8 cellular contexts compared by ENCODE assay signal in the genomic region with DNA sequence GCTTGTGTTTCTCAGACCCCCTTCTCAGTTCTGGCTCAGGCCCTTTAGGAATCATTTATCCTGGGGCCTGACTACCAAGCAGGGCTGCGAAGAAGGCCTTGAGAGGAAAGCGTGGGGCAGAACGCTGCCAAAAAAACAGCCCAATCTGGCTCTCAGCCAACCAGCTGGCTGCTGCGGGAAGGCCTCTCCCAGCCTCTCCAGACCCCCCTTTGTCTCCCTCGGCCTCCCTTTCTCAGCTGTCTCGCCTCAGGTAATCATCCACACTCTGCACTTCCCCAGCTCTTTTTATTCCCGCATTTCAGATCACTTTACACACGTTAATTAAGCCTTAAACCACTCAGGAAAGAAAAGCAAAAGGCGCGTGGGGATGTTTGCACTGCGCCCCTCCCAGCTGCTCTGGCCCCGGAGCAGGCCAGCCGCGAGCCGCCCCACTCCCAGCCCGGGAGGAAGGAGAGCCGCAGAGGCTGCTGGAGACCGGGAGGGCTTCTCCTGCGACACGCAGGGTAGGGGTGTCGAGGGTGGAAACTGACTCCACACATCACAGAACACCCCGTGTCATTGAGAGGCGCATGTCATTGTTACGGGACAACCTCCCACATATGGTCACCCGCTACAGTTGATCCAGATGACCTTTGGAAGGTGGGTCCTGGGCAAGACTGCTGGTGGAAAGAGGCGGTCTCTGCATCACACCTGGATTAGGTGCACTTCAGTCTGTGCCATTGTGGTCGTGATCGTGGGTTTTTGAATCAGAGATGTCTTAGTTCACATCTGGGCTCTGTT.
DNase-seq lines count a peak whose midpoint lies in the region; ATAC-seq and TF ChIP-seq lines count a peak whose summit lies in the region.

No MANE protein-coding gene starts in this region.

- no peaks in the 10 kb centered on the region for H3K9me3 ChIP-seq in sigmoid colon
- H3K9me3 ChIP-seq in breast epithelium = no peaks in the 10 kb centered on the region

- H3K36me3 ChIP-seq in sigmoid colon = no peaks in the 10 kb centered on the region
- H3K36me3 ChIP-seq in breast epithelium = no peaks in the 10 kb centered on the region

- peak overlapping the region; percentile 87 for H3K27ac Mint-ChIP-seq in T-helper 1 cell treated with Interleukin-12 subunit alpha and Interleukin-12 subunit beta and Interleukin-4 antibody, amounts not matched to agents 30 μg/mL and 1 μg/mL, for 36 hours

- no peak overlapping the region for H3K4me3 Mint-ChIP-seq in T-helper 1 cell treated with Interleukin-12 subunit alpha and Interleukin-12 subunit beta and Interleukin-4 antibody, amounts not matched to agents 30 μg/mL and 1 μg/mL, for 36 hours

- H3K4me1 Mint-ChIP-seq in T-helper 1 cell treated with Interleukin-12 subunit alpha and Interleukin-12 subunit beta and Interleukin-4 antibody, amounts not matched to agents 30 μg/mL and 1 μg/mL, for 36 hours (ENCODE audit: low read depth) = peaks cover 54% of the 10 kb centered on the region

- DNase-seq in T-helper 1 cell = no peak
- DNase-seq in NCI-H446 (lab: John Stamatoyannopoulos, UW) = peak; percentile 52 to 86
- peak; percentile 22 for DNase-seq in fibroblast of the aortic adventitia (ENCODE audit: low read depth)
- DNase-seq in sigmoid colon = peak; percentile 74
- DNase-seq in breast epithelium (ENCODE audit: low spot score in 2 of 2) = no peak
- DNase-seq in UCSD-AML1 (lab: John Stamatoyannopoulos, UW; ENCODE audit: unreplicated experiment) = no peak

- WGBS in sigmoid colon, 2 donors = 31 to 64% methylated on average over 28 of the region's 28 CpGs

- no peak for TF ChIP-seq EP300 in sigmoid colon (IDR thresholded peaks at IDR 0.05)

- H3K27me3 ChIP-seq in sigmoid colon (no peaks in the 10 kb centered on the region), breast epithelium (no peaks in the 10 kb centered on the region)

- peaks cover 22% of the 10 kb centered on the region for H3K9me3 Mint-ChIP-seq in T-helper 1 cell treated with Interleukin-12 subunit alpha and Interleukin-12 subunit beta and Interleukin-4 antibody, amounts not matched to agents 30 μg/mL and 1 μg/mL, for 36 hours

- intact Hi-C loops in sigmoid colon (cut with DNase I) (no loop called here), breast epithelium (cut with DNase I; ENCODE audit: low total_unique reads) (no loop called here)

- peaks cover 0 to 13% (median 8%) of the 10 kb centered on the region in 4 donors for H3K4me1 ChIP-seq in sigmoid colon
- no peaks in the 10 kb centered on the region for H3K4me1 ChIP-seq in breast epithelium

- TF ChIP-seq CTCF in fibroblast of the aortic adventitia (IDR thresholded peaks at IDR 0.05; ENCODE audit: insufficient read depth, low read length) = no peak
- TF ChIP-seq CTCF in sigmoid colon (IDR thresholded peaks at IDR 0.05) = no peak
- TF ChIP-seq CTCF in breast epithelium (IDR thresholded peaks at IDR 0.05) = no peak

- no peak for ATAC-seq in HG02571 (IDR thresholded peaks at IDR 0.05; ENCODE audit: unreplicated experiment)

- H3K36me3 Mint-ChIP-seq in T-helper 1 cell treated with Interleukin-12 subunit alpha and Interleukin-12 subunit beta and Interleukin-4 antibody, amounts not matched to agents 30 μg/mL and 1 μg/mL, for 36 hours (ENCODE audit: low read depth) = peaks cover 21% of the 10 kb centered on the region

- H3K4me3 ChIP-seq in fibroblast of the aortic adventitia (ENCODE audit: low read depth, low read length) = no peak overlapping the region
- H3K4me3 ChIP-seq in sigmoid colon = peak overlapping the region in 2 of 4 donors; percentile 4 to 20
- H3K4me3 ChIP-seq in breast epithelium = no peak overlapping the region

- TF ChIP-seq POLR2A in sigmoid colon (IDR thresholded peaks at IDR 0.05) (no peak), breast epithelium (IDR thresholded peaks at IDR 0.05) (no peak)

- H3K27ac ChIP-seq in sigmoid colon (no peak overlapping the region), breast epithelium (no peak overlapping the region)

- no peaks in the 10 kb centered on the region for H3K27me3 Mint-ChIP-seq in T-helper 1 cell treated with Interleukin-12 subunit alpha and Interleukin-12 subunit beta and Interleukin-4 antibody, amounts not matched to agents 30 μg/mL and 1 μg/mL, for 36 hours (ENCODE audit: low read depth)

Comparison
In these comparisons a context has a peak if more than half of its experiments do, and no peak if none do; other contexts are left out.
1. DNase-seq: peak in NCI-H446 (2 of 2), fibroblast of the aortic adventitia (single experiment) and sigmoid colon (single experiment); none in T-helper 1 cell (0 of 5), breast epithelium (0 of 2) and UCSD-AML1 (single experiment).